2 cellular contexts compared by ENCODE assay signal in genomic region chr21:45680215-45680614, GRCh38.
TF ChIP-seq lines count a peak whose summit lies in the region.

No MANE protein-coding gene starts in this region.

TF ChIP-seq in HepG2, 621 proteins besides CTCF, POLR2A, EP300 and RAD21:
- TF ChIP-seq ZNF543 (CRISPR knock-in tag; IDR thresholded peaks at IDR 0.05) (no peak), MAFF (IDR thresholded peaks at IDR 0.05; ENCODE audit: low read depth, low read length) (peak; percentile 69), MAFK (conservative IDR thresholded peaks at IDR 0.05 in 1 of 2, IDR thresholded peaks at IDR 0.05 in 1 of 2; ENCODE audit: low read length in 2 of 2) (peak; percentile 70 to 85)

TF ChIP-seq in K562, 482 proteins besides CTCF, POLR2A, EP300 and RAD21:
- no peak for TF ChIP-seq ZNF79 (CRISPR knock-in tag; IDR thresholded peaks at IDR 0.05; ENCODE audit: low read depth)
- no peak for TF ChIP-seq KLF13 (tag; IDR thresholded peaks at IDR 0.05; ENCODE audit: borderline replicate concordance, low read depth)
- TF ChIP-seq ZNF449 (CRISPR knock-in tag; IDR thresholded peaks at IDR 0.05): no peak
- no peak for TF ChIP-seq KAT2B (IDR thresholded peaks at IDR 0.05; ENCODE audit: low read depth, low read length)
- TF ChIP-seq OTX1 (CRISPR knock-in tag; IDR thresholded peaks at IDR 0.05): no peak
- TF ChIP-seq, protein P1, sequence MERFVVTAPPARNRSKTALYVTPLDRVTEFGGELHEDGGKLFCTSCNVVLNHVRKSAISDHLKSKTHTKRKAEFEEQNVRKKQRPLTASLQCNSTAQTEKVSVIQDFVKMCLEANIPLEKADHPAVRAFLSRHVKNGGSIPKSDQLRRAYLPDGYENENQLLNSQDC (CRISPR knock-in tag; IDR thresholded peaks at IDR 0.05): no peak
- no peak for TF ChIP-seq CREBBP (IDR thresholded peaks at IDR 0.05; ENCODE audit: low read depth, low read length)
- TF ChIP-seq C11orf30 (IDR thresholded peaks at IDR 0.05; ENCODE audit: low read depth): peak; percentile 63; the same call in 1 of the 2 replicates
- TF ChIP-seq U2AF1 (optimal IDR thresholded peaks at IDR 0.05; ENCODE audit: low read depth, low read length): no peak
- no peak for TF ChIP-seq JUNB (CRISPR knock-in tag; conservative IDR thresholded peaks at IDR 0.05)
- TF ChIP-seq ZNF316 (IDR thresholded peaks at IDR 0.05): peak; percentile 86
- no peak for TF ChIP-seq ZNF551 (CRISPR knock-in tag; IDR thresholded peaks at IDR 0.05)
- no peak for TF ChIP-seq POLR2AphosphoS2 (IDR thresholded peaks at IDR 0.05; ENCODE audit: low read length)
- TF ChIP-seq NFRKB (IDR thresholded peaks at IDR 0.05; ENCODE audit: low read depth): no peak
- no peak for TF ChIP-seq HMBOX1 (IDR thresholded peaks at IDR 0.05)
- TF ChIP-seq, protein P2, sequence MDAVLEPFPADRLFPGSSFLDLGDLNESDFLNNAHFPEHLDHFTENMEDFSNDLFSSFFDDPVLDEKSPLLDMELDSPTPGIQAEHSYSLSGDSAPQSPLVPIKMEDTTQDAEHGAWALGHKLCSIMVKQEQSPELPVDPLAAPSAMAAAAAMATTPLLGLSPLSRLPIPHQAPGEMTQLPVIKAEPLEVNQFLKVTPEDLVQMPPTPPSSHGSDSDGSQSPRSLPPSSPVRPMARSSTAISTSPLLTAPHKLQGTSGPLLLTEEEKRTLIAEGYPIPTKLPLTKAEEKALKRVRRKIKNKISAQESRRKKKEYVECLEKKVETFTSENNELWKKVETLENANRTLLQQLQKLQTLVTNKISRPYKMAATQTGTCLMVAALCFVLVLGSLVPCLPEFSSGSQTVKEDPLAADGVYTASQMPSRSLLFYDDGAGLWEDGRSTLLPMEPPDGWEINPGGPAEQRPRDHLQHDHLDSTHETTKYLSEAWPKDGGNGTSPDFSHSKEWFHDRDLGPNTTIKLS (IDR thresholded peaks at IDR 0.05; ENCODE audit: borderline replicate concordance, low read depth): no peak
- no peak for TF ChIP-seq CC2D1A (IDR thresholded peaks at IDR 0.05)
- TF ChIP-seq BCOR (IDR thresholded peaks at IDR 0.05): no peak
- no peak for TF ChIP-seq E2F1 (CRISPR knock-in tag; IDR thresholded peaks at IDR 0.05)
- peak; percentile 47; the same call in 1 of the 2 replicates for TF ChIP-seq MAFK (IDR thresholded peaks at IDR 0.05; ENCODE audit: low read length)
- no peak for TF ChIP-seq ZNF75A (CRISPR knock-in tag; IDR thresholded peaks at IDR 0.05)
- TF ChIP-seq ZNF282 (CRISPR knock-in tag; IDR thresholded peaks at IDR 0.05): no peak
- no peak for TF ChIP-seq LEF1 (IDR thresholded peaks at IDR 0.05)
- TF ChIP-seq SREBF2 (CRISPR knock-in tag; IDR thresholded peaks at IDR 0.05): no peak
- no peak for TF ChIP-seq NR1H2 (CRISPR knock-in tag; IDR thresholded peaks at IDR 0.05)
- TF ChIP-seq ZNF696 (CRISPR knock-in tag; conservative IDR thresholded peaks at IDR 0.05): no peak
- no peak for TF ChIP-seq GMEB1 (CRISPR knock-in tag; IDR thresholded peaks at IDR 0.05)
- no peak for TF ChIP-seq ZBTB8A (IDR thresholded peaks at IDR 0.05; ENCODE audit: partially characterized antibody)
- TF ChIP-seq, protein P3, sequence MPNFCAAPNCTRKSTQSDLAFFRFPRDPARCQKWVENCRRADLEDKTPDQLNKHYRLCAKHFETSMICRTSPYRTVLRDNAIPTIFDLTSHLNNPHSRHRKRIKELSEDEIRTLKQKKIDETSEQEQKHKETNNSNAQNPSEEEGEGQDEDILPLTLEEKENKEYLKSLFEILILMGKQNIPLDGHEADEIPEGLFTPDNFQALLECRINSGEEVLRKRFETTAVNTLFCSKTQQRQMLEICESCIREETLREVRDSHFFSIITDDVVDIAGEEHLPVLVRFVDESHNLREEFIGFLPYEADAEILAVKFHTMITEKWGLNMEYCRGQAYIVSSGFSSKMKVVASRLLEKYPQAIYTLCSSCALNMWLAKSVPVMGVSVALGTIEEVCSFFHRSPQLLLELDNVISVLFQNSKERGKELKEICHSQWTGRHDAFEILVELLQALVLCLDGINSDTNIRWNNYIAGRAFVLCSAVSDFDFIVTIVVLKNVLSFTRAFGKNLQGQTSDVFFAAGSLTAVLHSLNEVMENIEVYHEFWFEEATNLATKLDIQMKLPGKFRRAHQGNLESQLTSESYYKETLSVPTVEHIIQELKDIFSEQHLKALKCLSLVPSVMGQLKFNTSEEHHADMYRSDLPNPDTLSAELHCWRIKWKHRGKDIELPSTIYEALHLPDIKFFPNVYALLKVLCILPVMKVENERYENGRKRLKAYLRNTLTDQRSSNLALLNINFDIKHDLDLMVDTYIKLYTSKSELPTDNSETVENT (CRISPR knock-in tag; IDR thresholded peaks at IDR 0.05): no peak
- no peak for TF ChIP-seq TBL1XR1 (IDR thresholded peaks at IDR 0.05; ENCODE audit: low read length in 2 of 2)
- TF ChIP-seq, protein P4, sequence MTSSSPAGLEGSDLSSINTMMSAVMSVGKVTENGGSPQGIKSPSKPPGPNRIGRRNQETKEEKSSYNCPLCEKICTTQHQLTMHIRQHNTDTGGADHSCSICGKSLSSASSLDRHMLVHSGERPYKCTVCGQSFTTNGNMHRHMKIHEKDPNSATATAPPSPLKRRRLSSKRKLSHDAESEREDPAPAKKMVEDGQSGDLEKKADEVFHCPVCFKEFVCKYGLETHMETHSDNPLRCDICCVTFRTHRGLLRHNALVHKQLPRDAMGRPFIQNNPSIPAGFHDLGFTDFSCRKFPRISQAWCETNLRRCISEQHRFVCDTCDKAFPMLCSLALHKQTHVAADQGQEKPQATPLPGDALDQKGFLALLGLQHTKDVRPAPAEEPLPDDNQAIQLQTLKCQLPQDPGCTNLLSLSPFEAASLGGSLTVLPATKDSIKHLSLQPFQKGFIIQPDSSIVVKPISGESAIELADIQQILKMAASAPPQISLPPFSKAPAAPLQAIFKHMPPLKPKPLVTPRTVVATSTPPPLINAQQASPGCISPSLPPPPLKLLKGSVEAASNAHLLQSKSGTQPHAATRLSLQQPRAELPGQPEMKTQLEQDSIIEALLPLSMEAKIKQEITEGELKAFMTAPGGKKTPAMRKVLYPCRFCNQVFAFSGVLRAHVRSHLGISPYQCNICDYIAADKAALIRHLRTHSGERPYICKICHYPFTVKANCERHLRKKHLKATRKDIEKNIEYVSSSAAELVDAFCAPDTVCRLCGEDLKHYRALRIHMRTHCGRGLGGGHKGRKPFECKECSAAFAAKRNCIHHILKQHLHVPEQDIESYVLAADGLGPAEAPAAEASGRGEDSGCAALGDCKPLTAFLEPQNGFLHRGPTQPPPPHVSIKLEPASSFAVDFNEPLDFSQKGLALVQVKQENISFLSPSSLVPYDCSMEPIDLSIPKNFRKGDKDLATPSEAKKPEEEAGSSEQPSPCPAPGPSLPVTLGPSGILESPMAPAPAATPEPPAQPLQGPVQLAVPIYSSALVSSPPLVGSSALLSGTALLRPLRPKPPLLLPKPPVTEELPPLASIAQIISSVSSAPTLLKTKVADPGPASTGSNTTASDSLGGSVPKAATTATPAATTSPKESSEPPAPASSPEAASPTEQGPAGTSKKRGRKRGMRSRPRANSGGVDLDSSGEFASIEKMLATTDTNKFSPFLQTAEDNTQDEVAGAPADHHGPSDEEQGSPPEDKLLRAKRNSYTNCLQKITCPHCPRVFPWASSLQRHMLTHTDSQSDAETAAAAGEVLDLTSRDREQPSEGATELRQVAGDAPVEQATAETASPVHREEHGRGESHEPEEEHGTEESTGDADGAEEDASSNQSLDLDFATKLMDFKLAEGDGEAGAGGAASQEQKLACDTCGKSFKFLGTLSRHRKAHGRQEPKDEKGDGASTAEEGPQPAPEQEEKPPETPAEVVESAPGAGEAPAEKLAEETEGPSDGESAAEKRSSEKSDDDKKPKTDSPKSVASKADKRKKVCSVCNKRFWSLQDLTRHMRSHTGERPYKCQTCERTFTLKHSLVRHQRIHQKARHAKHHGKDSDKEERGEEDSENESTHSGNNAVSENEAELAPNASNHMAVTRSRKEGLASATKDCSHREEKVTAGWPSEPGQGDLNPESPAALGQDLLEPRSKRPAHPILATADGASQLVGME (CRISPR knock-in tag; IDR thresholded peaks at IDR 0.05): no peak
- TF ChIP-seq POLR2H (tag; IDR thresholded peaks at IDR 0.05; ENCODE audit: low read depth): no peak
- no peak for TF ChIP-seq THRAP3 (IDR thresholded peaks at IDR 0.05; ENCODE audit: borderline replicate concordance)
- peak; percentile 56; the same call in 1 of the 2 replicates for TF ChIP-seq MAFF (IDR thresholded peaks at IDR 0.05; ENCODE audit: low read length)
- TF ChIP-seq ZNF717 (CRISPR knock-in tag; IDR thresholded peaks at IDR 0.05): no peak
- TF ChIP-seq SRF (CRISPR knock-in tag; IDR thresholded peaks at IDR 0.05): no peak
- no peak for TF ChIP-seq RBM17 (IDR thresholded peaks at IDR 0.05; ENCODE audit: borderline replicate concordance, low read depth, low read length)
- TF ChIP-seq PML (IDR thresholded peaks at IDR 0.05; ENCODE audit: low read length): no peak
- no peak for TF ChIP-seq SAFB2 (IDR thresholded peaks at IDR 0.05; ENCODE audit: borderline replicate concordance, low read depth, low read length, severe bottlenecking)
- TF ChIP-seq HIVEP1 (CRISPR knock-in tag; IDR thresholded peaks at IDR 0.05): no peak
- no peak for TF ChIP-seq XRCC4 (IDR thresholded peaks at IDR 0.05; ENCODE audit: extremely low read depth, insufficient read depth, insufficient read length)
- TF ChIP-seq MAFG (tag; conservative IDR thresholded peaks at IDR 0.05): 0 out of 2 replicates have a peak, but pooled peaks have one; percentile 24
- TF ChIP-seq ZNF146 (CRISPR knock-in tag; IDR thresholded peaks at IDR 0.05; ENCODE audit: unreplicated experiment): no peak
- TF ChIP-seq, protein P5, sequence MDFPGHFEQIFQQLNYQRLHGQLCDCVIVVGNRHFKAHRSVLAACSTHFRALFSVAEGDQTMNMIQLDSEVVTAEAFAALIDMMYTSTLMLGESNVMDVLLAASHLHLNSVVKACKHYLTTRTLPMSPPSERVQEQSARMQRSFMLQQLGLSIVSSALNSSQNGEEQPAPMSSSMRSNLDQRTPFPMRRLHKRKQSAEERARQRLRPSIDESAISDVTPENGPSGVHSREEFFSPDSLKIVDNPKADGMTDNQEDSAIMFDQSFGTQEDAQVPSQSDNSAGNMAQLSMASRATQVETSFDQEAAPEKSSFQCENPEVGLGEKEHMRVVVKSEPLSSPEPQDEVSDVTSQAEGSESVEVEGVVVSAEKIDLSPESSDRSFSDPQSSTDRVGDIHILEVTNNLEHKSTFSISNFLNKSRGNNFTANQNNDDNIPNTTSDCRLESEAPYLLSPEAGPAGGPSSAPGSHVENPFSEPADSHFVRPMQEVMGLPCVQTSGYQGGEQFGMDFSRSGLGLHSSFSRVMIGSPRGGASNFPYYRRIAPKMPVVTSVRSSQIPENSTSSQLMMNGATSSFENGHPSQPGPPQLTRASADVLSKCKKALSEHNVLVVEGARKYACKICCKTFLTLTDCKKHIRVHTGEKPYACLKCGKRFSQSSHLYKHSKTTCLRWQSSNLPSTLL (IDR thresholded peaks at IDR 0.05): no peak
